ENCODE assay signal across 1 cellular context in genomic region chr18:12409466-12409865, GRCh38.
TF ChIP-seq lines count a peak whose summit lies in the region.

No MANE protein-coding gene starts in this region.

TF ChIP-seq in GM12878, 131 proteins besides CTCF, POLR2A, EP300 and RAD21:
- TF ChIP-seq RFX5 (IDR thresholded peaks at IDR 0.05; ENCODE audit: low read depth, low read length) = no peak
- no peak for TF ChIP-seq MEF2A (IDR thresholded peaks at IDR 0.05; ENCODE audit: insufficient read depth, low read depth, low read length)
- no peak for TF ChIP-seq SMC3 (IDR thresholded peaks at IDR 0.05; ENCODE audit: borderline replicate concordance, low read length)
- TF ChIP-seq YBX1 (IDR thresholded peaks at IDR 0.05) = no peak
- no peak for TF ChIP-seq KLF5 (IDR thresholded peaks at IDR 0.05; ENCODE audit: partially characterized antibody)
- TF ChIP-seq SMAD5 (IDR thresholded peaks at IDR 0.05; ENCODE audit: low read depth) = no peak
- TF ChIP-seq, protein P1, sequence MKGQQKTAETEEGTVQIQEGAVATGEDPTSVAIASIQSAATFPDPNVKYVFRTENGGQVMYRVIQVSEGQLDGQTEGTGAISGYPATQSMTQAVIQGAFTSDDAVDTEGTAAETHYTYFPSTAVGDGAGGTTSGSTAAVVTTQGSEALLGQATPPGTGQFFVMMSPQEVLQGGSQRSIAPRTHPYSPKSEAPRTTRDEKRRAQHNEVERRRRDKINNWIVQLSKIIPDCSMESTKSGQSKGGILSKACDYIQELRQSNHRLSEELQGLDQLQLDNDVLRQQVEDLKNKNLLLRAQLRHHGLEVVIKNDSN (IDR thresholded peaks at IDR 0.05; ENCODE audit: borderline replicate concordance, extremely low read length, insufficient read depth, low read depth, low read length) = no peak
